In the genomic region with DNA sequence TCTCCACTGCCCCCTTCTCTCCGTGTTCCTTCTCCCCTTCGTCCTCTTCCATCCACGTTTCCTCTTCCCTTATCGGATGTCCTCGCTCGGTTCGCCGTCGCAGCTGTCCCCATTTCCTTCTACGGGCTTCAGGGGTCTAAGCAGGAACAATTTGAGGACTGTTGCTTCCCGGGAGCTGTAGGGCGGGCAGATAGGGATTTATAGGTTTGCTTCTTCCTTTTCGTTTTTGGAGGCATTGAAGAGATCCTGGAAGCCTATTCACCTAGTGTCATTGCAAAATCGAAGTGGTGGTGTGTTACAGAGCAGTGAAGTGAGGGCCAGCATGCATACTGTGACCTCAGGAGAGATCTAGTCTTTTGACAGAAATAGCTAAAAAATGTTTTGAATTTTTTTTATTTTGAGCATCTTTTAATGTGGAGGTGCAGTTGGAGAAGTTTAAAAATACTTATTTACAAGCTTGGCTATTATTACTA, we compare ENCODE assay signal across 1 cellular context.
A peak's percentile ranks its signal among the peaks of the same experiment; 100 is the strongest.
TF ChIP-seq lines count a peak whose summit lies in the region.

No MANE protein-coding gene starts in this region.

TF ChIP-seq in HepG2, 621 proteins besides CTCF, POLR2A, EP300 and RAD21 (continued from another document):
- TF ChIP-seq, protein P1, sequence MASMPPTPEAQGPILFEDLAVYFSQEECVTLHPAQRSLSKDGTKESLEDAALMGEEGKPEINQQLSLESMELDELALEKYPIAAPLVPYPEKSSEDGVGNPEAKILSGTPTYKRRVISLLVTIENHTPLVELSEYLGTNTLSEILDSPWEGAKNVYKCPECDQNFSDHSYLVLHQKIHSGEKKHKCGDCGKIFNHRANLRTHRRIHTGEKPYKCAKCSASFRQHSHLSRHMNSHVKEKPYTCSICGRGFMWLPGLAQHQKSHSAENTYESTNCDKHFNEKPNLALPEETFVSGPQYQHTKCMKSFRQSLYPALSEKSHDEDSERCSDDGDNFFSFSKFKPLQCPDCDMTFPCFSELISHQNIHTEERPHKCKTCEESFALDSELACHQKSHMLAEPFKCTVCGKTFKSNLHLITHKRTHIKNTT (CRISPR knock-in tag; IDR thresholded peaks at IDR 0.05) = no peak
- no peak for TF ChIP-seq ZFP90 (CRISPR knock-in tag; IDR thresholded peaks at IDR 0.05; ENCODE audit: borderline replicate concordance)
- no peak for TF ChIP-seq NR2F6 (IDR thresholded peaks at IDR 0.05)
- TF ChIP-seq NR2F6 (CRISPR knock-in tag; IDR thresholded peaks at IDR 0.05) = no peak
- no peak for TF ChIP-seq RFXANK (CRISPR knock-in tag; IDR thresholded peaks at IDR 0.05)
- TF ChIP-seq AKAP8 (CRISPR knock-in tag; IDR thresholded peaks at IDR 0.05) = no peak
- TF ChIP-seq ASH2L (IDR thresholded peaks at IDR 0.05; ENCODE audit: insufficient read length, low read depth, low read length) = peak; percentile 6
- no peak for TF ChIP-seq ZFP37 (CRISPR knock-in tag; IDR thresholded peaks at IDR 0.05; ENCODE audit: borderline replicate concordance)
- peak; percentile 16; the same call in 1 of the 2 replicates for TF ChIP-seq CEBPB (IDR thresholded peaks at IDR 0.05; ENCODE audit: borderline replicate concordance, low read depth, low read length)
- no peak for TF ChIP-seq SRY (CRISPR knock-in tag; IDR thresholded peaks at IDR 0.05)
- TF ChIP-seq ISL2 (CRISPR knock-in tag; IDR thresholded peaks at IDR 0.05) = no peak
- TF ChIP-seq, protein P2, sequence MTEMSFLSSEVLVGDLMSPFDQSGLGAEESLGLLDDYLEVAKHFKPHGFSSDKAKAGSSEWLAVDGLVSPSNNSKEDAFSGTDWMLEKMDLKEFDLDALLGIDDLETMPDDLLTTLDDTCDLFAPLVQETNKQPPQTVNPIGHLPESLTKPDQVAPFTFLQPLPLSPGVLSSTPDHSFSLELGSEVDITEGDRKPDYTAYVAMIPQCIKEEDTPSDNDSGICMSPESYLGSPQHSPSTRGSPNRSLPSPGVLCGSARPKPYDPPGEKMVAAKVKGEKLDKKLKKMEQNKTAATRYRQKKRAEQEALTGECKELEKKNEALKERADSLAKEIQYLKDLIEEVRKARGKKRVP (CRISPR knock-in tag; IDR thresholded peaks at IDR 0.05) = no peak
- TF ChIP-seq XBP1 (CRISPR knock-in tag; IDR thresholded peaks at IDR 0.05) = no peak
- no peak for TF ChIP-seq ZNF225 (CRISPR knock-in tag; IDR thresholded peaks at IDR 0.05)
- TF ChIP-seq ZNF331 (CRISPR knock-in tag; IDR thresholded peaks at IDR 0.05) = no peak
- TF ChIP-seq ZNF83 (CRISPR knock-in tag; IDR thresholded peaks at IDR 0.05; ENCODE audit: borderline replicate concordance) = no peak
